In the genomic region with DNA sequence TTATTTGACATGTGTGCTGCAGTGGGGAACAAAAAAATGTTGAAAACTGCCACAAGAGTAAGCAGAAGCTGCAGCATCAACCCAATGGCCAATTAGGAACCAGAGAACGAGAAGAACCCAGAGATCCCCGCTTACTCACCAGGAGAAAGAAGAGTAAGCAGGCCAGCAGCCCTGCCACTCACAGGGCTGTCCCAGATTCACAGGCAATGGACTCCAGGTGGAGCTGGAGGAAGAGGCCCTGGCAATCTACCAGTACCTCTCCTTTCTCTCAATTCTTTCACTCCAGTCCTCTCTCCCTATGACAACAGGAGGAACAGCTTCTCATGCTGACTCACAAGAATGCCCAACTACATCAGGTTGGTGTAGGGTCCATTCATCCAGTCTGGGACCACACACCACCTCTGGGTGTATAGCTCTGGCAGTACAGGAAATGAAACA, we compare ENCODE assay signal across 19 cellular contexts. TPM values are rescaled to one million over a fixed set of nuclear protein-coding genes. Genes with fewer than 3 reads are reported as not detected.
DNase-seq lines count a peak whose midpoint lies in the region; ATAC-seq and TF ChIP-seq lines count a peak whose summit lies in the region.
"Had no signal": no experiment of that assay in that cellular context is flagged by ENCODE, and none has a peak within 500 bp of the region (broad histone marks: within the 10 kb centered on the region; RNA-seq: fewer than 3 reads in every experiment).

No MANE protein-coding gene starts in this region.

- H3K4me3 Mint-ChIP-seq in endodermal cell = no peak overlapping the region
- H3K4me3 Mint-ChIP-seq: activated CD8-positive, alpha-beta T cell treated with anti-CD3 and anti-CD28 coated beads for 36 hours; activated T-helper 17 cell treated with anti-CD3 and anti-CD28 coated beads, Interleukin-2, amount 50 U/mL, for 72 hours; brain; CD14-positive monocyte had no signal

- no peak overlapping the region for H3K27ac ChIP-seq in endodermal cell (ENCODE audit: low read depth, low read length)
- H3K27ac ChIP-seq in psoas muscle = peak overlapping the region; percentile 52
- H3K27ac ChIP-seq: RWPE1 had no signal

- WGBS in endodermal cell (ENCODE audit: insufficient coverage in 1 of 2, insufficient read length in 1 of 2), 2 experiments = 88 to 100% methylated on average over 2 of the region's 2 CpGs
- WGBS in psoas muscle, 3 donors = 35 to 86% (median 46%) methylated on average over 2 of the region's 2 CpGs

- H3K27me3 ChIP-seq in endodermal cell (ENCODE audit: control insufficient read depth, insufficient read depth, low read length, poor library complexity, severe bottlenecking) (no peaks in the 10 kb centered on the region), psoas muscle (ENCODE audit: insufficient read depth in 3 of 3, low read length in 2 of 3) (no peaks in the 10 kb centered on the region)

- intact Hi-C loops in psoas muscle (cut with DNase I) (loop anchor here in 1 of 2 donors (5.0 kb wide), 1 partner anchor 36 kb away; no protein-coding TSS in a partner anchor), left colon (cut with DNase I, micrococcal nuclease) (no loop called here)

- H3K27ac Mint-ChIP-seq in endodermal cell = no peak overlapping the region
- H3K27ac Mint-ChIP-seq: activated CD8-positive, alpha-beta T cell treated with anti-CD3 and anti-CD28 coated beads for 36 hours; activated T-helper 17 cell treated with anti-CD3 and anti-CD28 coated beads, Interleukin-2, amount 50 U/mL, for 72 hours; brain had no signal

- H3K36me3 ChIP-seq in endodermal cell (ENCODE audit: control insufficient read depth, insufficient read depth, low read length) (no peaks in the 10 kb centered on the region), psoas muscle (ENCODE audit: insufficient read depth in 1 of 2, low read depth in 1 of 2) (no peaks in the 10 kb centered on the region)

- peaks cover 5% of the 10 kb centered on the region for H3K36me3 Mint-ChIP-seq in endodermal cell (ENCODE audit: low read depth)

- DNase-seq in H4 (ENCODE audit: low spot score) (peak; percentile 19), RPMI7951 (ENCODE audit: low read depth) (peak; percentile 54), endodermal cell (peak; percentile 55), psoas muscle (peak; percentile 32 to 64), amygdala (lab: John Stamatoyannopoulos, UW) (no peak), left colon (no peak), UCSD-AML1 (lab: John Stamatoyannopoulos, UW; ENCODE audit: unreplicated experiment) (no peak)
- DNase-seq in stimulated activated CD8-positive, alpha-beta memory T cell treated with anti-CD3 and anti-CD28 coated beads, Interleukin-4, amount 100 ng/mL, for 48 hours = no peak
- DNase-seq: activated CD8-positive, alpha-beta T cell treated with anti-CD3 and anti-CD28 coated beads for 36 hours; glutamatergic neuron; kidney glomerular epithelial cell; NCI-H187 treated with DMSO at 0.1 percent for 48 hours; NCI-H748 treated with DMSO at 0.1 percent for 48 hours; stimulated activated naive CD8-positive, alpha-beta T cell treated with anti-CD3 and anti-CD28 coated beads, Interleukin-15, Interleukin-2, amounts not matched to agents 100 U/mL and 50 U/mL, for 24 hours; T1000 had no signal

- no peaks in the 10 kb centered on the region for H3K27me3 Mint-ChIP-seq in endodermal cell (ENCODE audit: insufficient read depth)
- H3K27me3 Mint-ChIP-seq: activated CD8-positive, alpha-beta T cell treated with anti-CD3 and anti-CD28 coated beads for 36 hours had no signal

- peaks cover 33% of the 10 kb centered on the region for H3K4me1 Mint-ChIP-seq in endodermal cell
- H3K4me1 Mint-ChIP-seq: activated T-helper 17 cell treated with anti-CD3 and anti-CD28 coated beads, Interleukin-2, amount 50 U/mL, for 72 hours had no signal

- ATAC-seq in psoas muscle (peak; percentile 90 to 92 (median 92)), left colon (no peak)
- ATAC-seq: activated CD8-positive, alpha-beta T cell treated with anti-CD3 and anti-CD28 coated beads for 36 hours; activated T-helper 17 cell treated with anti-CD3 and anti-CD28 coated beads, Interleukin-2, amount 50 U/mL, for 72 hours; stimulated activated naive CD8-positive, alpha-beta T cell treated with anti-CD3 and anti-CD28 coated beads, Interleukin-15, Interleukin-2, amounts not matched to agents 100 U/mL and 50 U/mL, for 24 hours had no signal

- no peak overlapping the region for H3K9ac ChIP-seq in endodermal cell (ENCODE audit: extremely low read depth, low read length, poor library complexity, severe bottlenecking)

- H3K9me3 ChIP-seq in endodermal cell (ENCODE audit: control insufficient read depth, low read length) = no peaks in the 10 kb centered on the region
- H3K9me3 ChIP-seq in psoas muscle = no peaks in the 10 kb centered on the region

- H3K9me3 Mint-ChIP-seq in endodermal cell = no peaks in the 10 kb centered on the region
- H3K9me3 Mint-ChIP-seq: activated CD8-positive, alpha-beta T cell treated with anti-CD3 and anti-CD28 coated beads for 36 hours; activated T-helper 17 cell treated with anti-CD3 and anti-CD28 coated beads, Interleukin-2, amount 50 U/mL, for 72 hours; brain; CD14-positive monocyte had no signal

- TF ChIP-seq CTCF in endodermal cell (conservative IDR thresholded peaks at IDR 0.05) = no peak
- no peak for TF ChIP-seq CTCF in psoas muscle (IDR thresholded peaks at IDR 0.05)

- H3K4me3 ChIP-seq in endodermal cell (ENCODE audit: low read length) (no peak overlapping the region), psoas muscle (no peak overlapping the region)

- peaks cover 20% of the 10 kb centered on the region for H3K4me1 ChIP-seq in endodermal cell (ENCODE audit: control insufficient read depth, insufficient read depth, low read length)
- H3K4me1 ChIP-seq in psoas muscle = peaks cover 81% of the 10 kb centered on the region

RNA-seq across cellular contexts. Expression of gene KIF13A, which starts 19.3 kb away (rescaled TPM):
- total RNA-seq in H4 (2014; rRNA removed; shearing (Covaris generic)) = 11.4 and 12.7 TPM in 2 replicates
- total RNA-seq in RPMI7951 (2014; rRNA removed; shearing (Covaris generic)) = 25.5 and 25.7 TPM in 2 replicates
- total RNA-seq in endodermal cell (10 to 100 TPM; 35.3 to 45.0 TPM), psoas muscle (10 to 100 TPM; 62.0 to 80.2 (median 75.0) TPM), left colon (10 to 100 TPM; 40.5 to 47.0 TPM)
- 21.9 TPM for polyA plus RNA-seq in endodermal cell (2013, experiment 1 of 2)
- 20.0 TPM for polyA plus RNA-seq in endodermal cell (2013, experiment 2 of 2)
- polyA plus RNA-seq in psoas muscle = 10 to 100 TPM; 17.0 to 75.0 (median 27.7) TPM
- total RNA-seq: activated CD8-positive, alpha-beta T cell treated with anti-CD3 and anti-CD28 coated beads for 36 hours had no signal

Comparison
In these comparisons a context has a peak if more than half of its experiments do, and no peak if none do; other contexts are left out.
1. DNase-seq: peak in H4 (single experiment), RPMI7951 (single experiment), endodermal cell (single experiment) and psoas muscle (2 of 2); none in amygdala (0 of 56), stimulated activated CD8-positive, alpha-beta memory T cell treated with anti-CD3 and anti-CD28 coated beads, Interleukin-4, amount 100 ng/mL, for 48 hours (single experiment), left colon (0 of 2) and UCSD-AML1 (single experiment).